Comparison of ENCODE assay signal across 24 cellular contexts in the genomic region with DNA sequence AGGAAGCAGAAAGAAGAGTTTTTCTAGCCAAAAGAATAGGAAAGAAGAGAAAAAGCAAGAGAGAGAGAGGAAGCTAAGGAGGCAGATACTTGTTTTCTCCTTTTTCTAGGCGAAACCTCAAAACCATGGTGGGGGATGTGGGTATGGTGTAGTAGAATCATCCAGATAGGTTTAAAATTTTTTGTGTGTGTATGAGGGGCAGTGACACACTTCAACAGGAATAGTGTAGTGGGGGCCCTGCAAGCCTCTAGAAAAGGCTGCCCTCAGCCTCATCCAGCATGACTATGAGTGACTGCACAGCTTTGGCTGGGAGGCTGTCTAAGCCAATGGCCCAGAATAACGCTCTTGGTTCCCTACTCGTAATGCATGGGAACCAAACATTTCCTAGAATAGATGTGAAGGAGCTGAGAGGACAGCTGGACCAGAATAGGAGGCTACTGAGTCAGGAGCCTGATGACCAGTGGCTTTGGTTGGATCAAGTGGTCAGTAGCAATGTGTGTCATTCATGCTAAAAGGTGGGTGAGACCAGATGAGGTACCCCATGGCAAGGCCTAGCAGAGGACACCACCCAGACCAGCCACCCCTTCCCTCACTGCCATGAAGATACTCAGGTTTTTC. TPM values are rescaled to one million over a fixed set of nuclear protein-coding genes. Genes with fewer than 3 reads are reported as not detected.
"Had no signal": no experiment of that assay in that cellular context is flagged by ENCODE, and none has a peak within 500 bp of the region (broad histone marks: within the 10 kb centered on the region; RNA-seq: fewer than 3 reads in every experiment).

No MANE protein-coding gene starts in this region.

- H3K36me3 Mint-ChIP-seq: naive thymus-derived CD8-positive, alpha-beta T cell had no signal

- H3K4me1 ChIP-seq: heart left ventricle, right atrium auricular region, sigmoid colon, suprapubic skin, tibial artery, upper lobe of left lung, uterus had no signal

- H3K4me1 Mint-ChIP-seq: neural crest cell had no signal

- H3K4me3 ChIP-seq: coronary artery, heart left ventricle, ovary, right atrium auricular region, sigmoid colon, suprapubic skin, tibial artery, upper lobe of left lung, uterus had no signal

- H3K4me3 Mint-ChIP-seq: neural crest cell had no signal

- H3K9me3 Mint-ChIP-seq: naive thymus-derived CD8-positive, alpha-beta T cell; neural crest cell had no signal

- FAIRE-seq: islet of Langerhans, small intestine had no signal

- H3K27ac Mint-ChIP-seq: naive thymus-derived CD8-positive, alpha-beta T cell had no signal

- ATAC-seq: heart left ventricle; left lobe of liver; naive thymus-derived CD8-positive, alpha-beta T cell had no signal

- DNase-seq: effector CD8-positive, alpha-beta T cell; foreskin melanocyte; heart left ventricle; hippocampal formation; kidney glomerular epithelial cell; mammary epithelial cell; naive thymus-derived CD8-positive, alpha-beta T cell; nucleus accumbens; ovary; sigmoid colon; small intestine; stimulated activated CD4-positive, alpha-beta T cell treated with anti-CD3 and anti-CD28 coated beads, Interleukin-12 subunit alpha, Interleukin-12 subunit beta, amount 100 ng/mL, for 4 hours; stimulated activated naive CD4-positive, alpha-beta T cell treated with Interleukin-2 at 50 U/mL for 16 hours; tibial artery; upper lobe of left lung; uterus had no signal

- H3K27me3 ChIP-seq: ovary, right atrium auricular region, suprapubic skin, tibial artery, upper lobe of left lung, uterus had no signal

- H3K36me3 ChIP-seq: heart left ventricle, ovary, right atrium auricular region, sigmoid colon, suprapubic skin, tibial artery, upper lobe of left lung, uterus had no signal

- H3K27ac ChIP-seq: coronary artery, heart left ventricle, ovary, right atrium auricular region, sigmoid colon, suprapubic skin, tibial artery, upper lobe of left lung, uterus had no signal

- H3K9me3 ChIP-seq: ovary, right atrium auricular region, sigmoid colon, suprapubic skin, tibial artery, upper lobe of left lung, uterus had no signal

RNA-seq across cellular contexts. Expression of a gene that starts 24.4 kb away (rescaled TPM):
- total RNA-seq: left lobe of liver; mammary epithelial cell; mesenteric fat pad; naive thymus-derived CD8-positive, alpha-beta T cell; neural crest cell; sigmoid colon; suprapubic skin had no signal
- polyA plus RNA-seq: esophagus; heart left ventricle; mammary epithelial cell; naive thymus-derived CD8-positive, alpha-beta T cell had no signal
